Comparison of ENCODE assay signal across 7 cellular contexts in the genomic region with DNA sequence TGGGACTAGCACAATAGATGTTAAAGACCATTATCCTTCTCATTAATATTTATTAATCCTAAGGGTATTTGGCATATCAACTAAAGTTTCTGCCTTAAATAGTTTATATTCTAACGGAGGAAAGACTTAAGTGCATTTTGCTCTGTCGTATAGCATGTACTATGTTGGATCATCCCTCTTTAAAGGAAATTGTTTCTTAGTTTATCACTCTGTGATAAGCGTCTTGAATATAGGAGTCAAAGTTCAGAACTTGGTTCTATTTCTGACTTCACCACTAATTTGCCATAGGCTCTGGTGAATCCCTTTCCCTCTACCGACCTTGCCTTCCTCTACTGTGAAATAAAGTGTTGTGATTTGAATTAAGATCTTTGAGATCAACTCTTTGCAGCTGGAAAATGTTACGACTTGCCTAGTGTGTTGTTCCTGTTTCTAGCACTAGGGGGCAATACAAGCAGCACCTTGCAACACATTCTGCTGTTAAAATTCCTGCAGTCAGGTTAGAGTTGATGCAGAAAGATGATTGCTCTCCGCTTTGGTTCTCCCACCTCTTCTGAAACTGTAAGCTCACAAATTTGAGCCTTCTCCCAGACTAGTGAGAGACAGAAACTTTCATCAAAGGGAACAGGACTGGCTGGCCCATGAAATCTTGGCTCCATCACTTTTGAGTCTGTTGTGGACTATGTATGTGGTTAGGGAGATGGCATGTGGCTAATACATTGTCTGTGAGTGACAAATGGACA. TPM values are rescaled to one million over a fixed set of nuclear protein-coding genes. Genes with fewer than 3 reads are reported as not detected.
DNase-seq lines count a peak whose midpoint lies in the region; ATAC-seq, FAIRE-seq and TF ChIP-seq lines count a peak whose summit lies in the region.

No MANE protein-coding gene starts in this region.

- SMC1A ChIA-PET in GM12878 (lab: Charles Lee; ENCODE audit: uncharacterized antibody, unreplicated experiment): interaction anchor here (0.6 to 6.0 kb wide), 27 partner anchors 10 to 347 kb away, joined by 3 to 187 read pairs (median 4); no protein-coding TSS in a partner anchor

- RAD21 ChIA-PET in GM12878 (lab: Charles Lee; ENCODE audit: unreplicated experiment): interaction anchor here (0.6 to 4.2 kb wide), 19 partner anchors 24 to 390 kb away, joined by 3 to 119 read pairs (median 4); no protein-coding TSS in a partner anchor

- no peaks in the 10 kb centered on the region for H4K20me1 ChIP-seq in GM12878 (ENCODE audit: control insufficient read depth, insufficient read depth)

- POLR2A ChIA-PET in GM12878 (lab: Charles Lee): interaction anchor here (0.5 to 1.3 kb wide), 4 partner anchors 53 to 199 kb away, joined by 4 read pairs; no protein-coding TSS in a partner anchor

- H3K79me2 ChIP-seq in GM12878 (ENCODE audit: control insufficient read depth, insufficient read depth, low read length): no peaks in the 10 kb centered on the region

- TF ChIP-seq POLR2A in GM12878 (IDR thresholded peaks at IDR 0.05; ENCODE audit: low read depth, low read length): no peak

- 17% methylated on average over 6 of the region's 6 CpGs for WGBS in GM12878 (ENCODE audit: insufficient coverage, insufficient replicate concordance, low lambda C conversion rate, missing lambda C conversion rate)

- CTCF ChIA-PET in GM12878 (lab: Yijun Ruan, JAX): interaction anchor here (0.6 to 3.8 kb wide), 29 partner anchors 17 to 390 kb away, joined by 3 to 195 read pairs (median 4); no protein-coding TSS in a partner anchor

- in situ Hi-C loops in KBM-7 (cut with MboI; ENCODE audit: low pct_unique_long_range_greater_than_20kb, low sequenced_read_pairs): loop anchor here (10.0 kb wide), 1 partner anchor 179 kb away; no protein-coding TSS in a partner anchor
- in situ Hi-C loops in SK-MEL-5 (cut with HindIII; ENCODE audit: low pct_unique_long_range_greater_than_20kb, low sequenced_read_pairs): no loop called here
- in situ Hi-C loops in GM12878 (cut with MboI): loop anchor here (5.0 kb wide), 1 partner anchor 392 kb away; no protein-coding TSS in a partner anchor

- BruUV-seq in GM12878 (replicated peaks; lab: Mats Ljungman, UMichigan): no TSS peak

- DNase-seq in ELR (ENCODE audit: low read depth) (peak; percentile 68), KBM-7 (peak; percentile 77), SK-MEL-5 (ENCODE audit: low read depth, low spot score) (peak; percentile 80), GM12878 (ENCODE audit: low read depth, low spot score) (peak; percentile 27), hippocampal formation (lab: John Stamatoyannopoulos, UW) (peak; percentile 4 to 51), skeletal muscle cell (ENCODE audit: low read depth) (peak; percentile 34)

- H3K4me3 ChIP-seq in GM12878 (no peak overlapping the region), skeletal muscle cell (ENCODE audit: low read depth, low read length) (no peak overlapping the region)

- peak; percentile 94 for TF ChIP-seq RAD21 in GM12878 (IDR thresholded peaks at IDR 0.05; ENCODE audit: insufficient read depth, low read depth, low read length)

- TF ChIP-seq EP300 in GM12878 (IDR thresholded peaks at IDR 0.05; ENCODE audit: borderline replicate concordance in 1 of 2, control insufficient read depth in 1 of 2, low read depth in 2 of 2, low read length in 2 of 2): no peak

- FAIRE-seq in GM12878 (lab: Jason Lieb, UNC): peak; percentile 89

- H3K36me3 ChIP-seq in GM12878 (ENCODE audit: control insufficient read depth in 2 of 2, insufficient read depth in 2 of 2, low read length in 1 of 2): no peaks in the 10 kb centered on the region

- H3K27me3 ChIP-seq in GM12878 (replicated peaks in 1 of 2; ENCODE audit: control insufficient read depth in 2 of 2, insufficient read depth in 2 of 2, low read length in 1 of 2): no peaks in the 10 kb centered on the region; a peak in 1 of 4 replicates

- intact Hi-C loops in GM12878 (cut with micrococcal nuclease; ENCODE audit: unreplicated experiment): loop anchor here (1.0 to 5.0 kb wide), 4 partner anchors 52 to 390 kb away; no protein-coding TSS in a partner anchor

- no peaks in the 10 kb centered on the region for H3K4me1 ChIP-seq in GM12878 (ENCODE audit: control insufficient read depth, insufficient read depth, low read length)

- no peak overlapping the region for H3K4me2 ChIP-seq in GM12878 (ENCODE audit: control insufficient read depth, insufficient read depth)

- TF ChIP-seq CTCF in GM12878 (IDR thresholded peaks at IDR 0.05 in 2 of 3, conservative IDR thresholded peaks at IDR 0.05 in 1 of 3; ENCODE audit: control insufficient read depth in 2 of 3, extremely low read depth in 1 of 3, insufficient read depth in 1 of 3, low read depth in 3 of 3, low read length in 3 of 3): peak; percentile 85 to 90 (median 87); a peak in 5 of 6 replicates

- no peak overlapping the region for H3K27ac ChIP-seq in GM12878 (ENCODE audit: control insufficient read depth, insufficient read depth)

- no peak overlapping the region for H2AFZ ChIP-seq in GM12878 (ENCODE audit: control insufficient read depth, low read depth, low read length)

- no peaks in the 10 kb centered on the region for H3K9me3 ChIP-seq in GM12878 (replicated peaks; ENCODE audit: control insufficient read depth, insufficient read depth, low read length)

- H3K9ac ChIP-seq in GM12878 (ENCODE audit: control insufficient read depth, insufficient read depth, low read length): no peak overlapping the region

- ATAC-seq in GM12878 (peak; percentile 79), GM19351 (IDR thresholded peaks at IDR 0.05; ENCODE audit: unreplicated experiment) (no peak)

TF ChIP-seq in GM12878, 131 proteins besides CTCF, POLR2A, EP300 and RAD21 (continues in another document):
- TF ChIP-seq ZNF217 (IDR thresholded peaks at IDR 0.05) (no peak), SKIL (IDR thresholded peaks at IDR 0.05; ENCODE audit: low read depth, poor library complexity, severe bottlenecking) (peak; percentile 26), YY1 (IDR thresholded peaks at IDR 0.05; ENCODE audit: low read depth, low read length) (peak; percentile 58; the same call in 1 of the 2 replicates), BCL11A (IDR thresholded peaks at IDR 0.05; ENCODE audit: low read depth, low read length) (no peak), SMC3 (IDR thresholded peaks at IDR 0.05; ENCODE audit: borderline replicate concordance, low read length) (peak; percentile 98), YBX1 (IDR thresholded peaks at IDR 0.05) (no peak)

RNA-seq across cellular contexts. Expression of gene ZNRF3, which starts 27.8 kb away (rescaled TPM):
- 4.3 and 4.6 TPM in 2 replicates for total RNA-seq in SK-MEL-5 (2014; rRNA removed; shearing (Covaris generic))
- 8.9 and 10.7 TPM in 2 replicates for polyA plus RNA-seq in SK-MEL-5 (2015; cell fraction: cytosol; rRNA removed)
- polyA plus RNA-seq in SK-MEL-5 (2015; cell fraction: nucleus; rRNA removed): 3.0 and 3.3 TPM in 2 replicates
- 14.8 and 17.0 TPM in 2 replicates for total RNA-seq in GM12878 (2013; cell fraction: nucleolus; rRNA removed)
- total RNA-seq in GM12878 (2014; rRNA removed) (0.98 and 1.1 TPM in 2 replicates), GM12878 (2014; rRNA removed; fragmentation: Illumina TruSeq; extraction: Trizol) (0.46 and 0.49 TPM in 2 replicates), GM12878 (2021) (1.5 and 1.9 TPM in 2 replicates)
- polyA plus RNA-seq in GM12878 (2011; ENCODE audit: low read depth): 0.07 TPM
- polyA plus RNA-seq in GM12878 (2011; rRNA removed) (2.4 TPM in 2 replicates), GM12878 (2014; fragmentation: Illumina TruSeq; extraction: Trizol) (0.43 and 0.52 TPM in 2 replicates), GM12878 (2014; fragmentation: Nextera tagmentation; extraction: Ambion mirVana) (under 1 TPM; 0.10 to 0.13 TPM), GM12878 (2014; rRNA removed) (1.1 and 1.2 TPM in 2 replicates), GM12878 (2016; fragmentation: Nextera tagmentation; extraction: Ambion mirVana) (under 1 TPM; 0.05 to 0.20 TPM)
- polyA plus RNA-seq in GM12878 (2011; cell fraction: cytosol; rRNA removed): 3.5 and 4.6 TPM in 2 replicates
- polyA plus RNA-seq in GM12878 (2011; cell fraction: nucleus; rRNA removed): 5.2 and 7.3 TPM in 2 replicates
- polyA plus RNA-seq in GM12878 (2012): 0.22 and 0.23 TPM in 2 replicates
- 3.9 and 7.7 TPM in 2 replicates for polyA minus RNA-seq in GM12878 (2011; rRNA and poly(A)+ RNA removed)
- polyA minus RNA-seq in GM12878 (2011; cell fraction: cytosol; rRNA and poly(A)+ RNA removed): 4.4 and 4.5 TPM in 2 replicates
- 3.4 and 7.2 TPM in 2 replicates for polyA minus RNA-seq in GM12878 (2011; cell fraction: nucleus; rRNA and poly(A)+ RNA removed)

RNA-seq across cellular contexts. Expression of gene XBP1, which starts 55.2 kb away (rescaled TPM):
- total RNA-seq in SK-MEL-5 (2014; rRNA removed; shearing (Covaris generic)): 253 and 286 TPM in 2 replicates
- 227 and 238 TPM in 2 replicates for polyA plus RNA-seq in SK-MEL-5 (2015; cell fraction: cytosol; rRNA removed)
- 162 and 182 TPM in 2 replicates for polyA plus RNA-seq in SK-MEL-5 (2015; cell fraction: nucleus; rRNA removed)
- 59.0 and 62.3 TPM in 2 replicates for total RNA-seq in GM12878 (2013; cell fraction: nucleolus; rRNA removed)
- total RNA-seq in GM12878 (2014; rRNA removed) (234 and 238 TPM in 2 replicates), GM12878 (2014; rRNA removed; fragmentation: Illumina TruSeq; extraction: Trizol) (134 and 138 TPM in 2 replicates), GM12878 (2021) (141 and 149 TPM in 2 replicates)
- 145 TPM for polyA plus RNA-seq in GM12878 (2011; ENCODE audit: low read depth)
- polyA plus RNA-seq in GM12878 (2011; rRNA removed) (93.1 and 96.5 TPM in 2 replicates), GM12878 (2014; fragmentation: Illumina TruSeq; extraction: Trizol) (165 and 186 TPM in 2 replicates), GM12878 (2014; fragmentation: Nextera tagmentation; extraction: Ambion mirVana) (10 to 100 TPM; 44.5 to 67.3 TPM), GM12878 (2014; rRNA removed) (149 and 183 TPM in 2 replicates), GM12878 (2016; fragmentation: Nextera tagmentation; extraction: Ambion mirVana) (100 to 1,000 TPM; 276 to 313 TPM)
- 81.6 and 104 TPM in 2 replicates for polyA plus RNA-seq in GM12878 (2011; cell fraction: cytosol; rRNA removed)
- 46.9 and 50.2 TPM in 2 replicates for polyA plus RNA-seq in GM12878 (2011; cell fraction: nucleus; rRNA removed)
- 156 and 163 TPM in 2 replicates for polyA plus RNA-seq in GM12878 (2012)
- 115 and 124 TPM in 2 replicates for polyA minus RNA-seq in GM12878 (2011; rRNA and poly(A)+ RNA removed)
- polyA minus RNA-seq in GM12878 (2011; cell fraction: cytosol; rRNA and poly(A)+ RNA removed): 39.5 and 42.4 TPM in 2 replicates
- polyA minus RNA-seq in GM12878 (2011; cell fraction: nucleus; rRNA and poly(A)+ RNA removed): 24.5 and 42.6 TPM in 2 replicates

Comparison
In these comparisons a context has a peak if more than half of its experiments do, and no peak if none do; other contexts are left out.
1. DNase-seq: peak in every context shown above with its lines; median percentile 80 in SK-MEL-5; 77 in KBM-7; 68 in ELR; 34 in skeletal muscle cell; 28 in hippocampal formation; 27 in GM12878.